Comparison of ENCODE assay signal across 8 cellular contexts in the genomic region with DNA sequence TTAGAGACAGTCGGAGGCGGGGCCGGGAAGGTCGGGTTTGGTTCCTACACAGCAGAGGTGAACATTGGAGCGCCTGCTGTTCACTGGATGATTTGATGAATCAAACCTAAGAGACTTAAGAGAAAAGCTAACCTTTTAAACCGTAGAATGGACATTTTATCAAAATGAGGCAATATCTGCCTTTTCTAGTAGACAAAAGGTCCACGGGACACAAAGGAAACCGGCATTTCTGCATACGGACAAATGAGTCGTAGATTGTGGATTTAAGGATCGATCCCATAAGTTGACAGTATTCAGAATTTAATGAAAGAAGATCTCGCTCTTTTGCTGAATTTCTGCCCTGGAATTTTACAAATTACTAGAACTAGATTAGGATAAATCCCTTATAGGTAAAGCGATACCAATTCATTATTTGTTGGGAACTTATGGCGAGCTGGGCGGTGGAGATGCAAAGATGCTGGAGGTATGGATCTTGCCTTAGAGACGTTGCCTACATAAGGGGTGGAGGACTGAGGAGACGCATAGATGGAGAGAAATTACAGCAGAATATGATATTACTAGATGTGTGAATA. TPM values are rescaled to one million over a fixed set of nuclear protein-coding genes. Genes with fewer than 3 reads are reported as not detected.
DNase-seq lines count a peak whose midpoint lies in the region; ATAC-seq and TF ChIP-seq lines count a peak whose summit lies in the region.

No MANE protein-coding gene starts in this region.

- H3K36me3 Mint-ChIP-seq in CD14-positive monocyte = peaks cover 28 to 31% of the 10 kb centered on the region in 2 donors
- H3K36me3 Mint-ChIP-seq in natural killer cell = no peaks in the 10 kb centered on the region

- H3K36me3 ChIP-seq in MG63 = peaks cover 42% of the 10 kb centered on the region

- no peaks in the 10 kb centered on the region for H3K9me3 ChIP-seq in MG63

- peak overlapping the region; percentile 88 to 92 for H3K27ac ChIP-seq in coronary artery

- ATAC-seq in natural killer cell (no peak), GM18870 (IDR thresholded peaks at IDR 0.05; ENCODE audit: unreplicated experiment) (no peak)

- TF ChIP-seq CTCF in CD14-positive monocyte (IDR thresholded peaks at IDR 0.05) = no peak
- no peak for TF ChIP-seq CTCF in coronary artery (IDR thresholded peaks at IDR 0.05)
- no peak for TF ChIP-seq CTCF in natural killer cell (IDR thresholded peaks at IDR 0.05)

- no peaks in the 10 kb centered on the region for H3K27me3 ChIP-seq in MG63

- peak overlapping the region; percentile 95 to 100 for H3K4me3 Mint-ChIP-seq in CD14-positive monocyte
- peak overlapping the region; percentile 99 for H3K4me3 Mint-ChIP-seq in natural killer cell

- H3K9me3 Mint-ChIP-seq in CD14-positive monocyte (peaks cover 0 to 3% (median 0%) of the 10 kb centered on the region in 7 donors), natural killer cell (no peaks in the 10 kb centered on the region)

- DNase-seq in CD14-positive monocyte (ENCODE audit: low spot score) (no peak), MG63 (no peak), coronary artery (ENCODE audit: low spot score) (no peak), natural killer cell (no peak), NCI-H345 treated with DMSO at 0.1 percent for 48 hours (lab: John Stamatoyannopoulos, UW; ENCODE audit: unreplicated experiment) (no peak), mesenteric fat pad (ENCODE audit: low spot score) (no peak)
- no peak for DNase-seq in activated CD8-positive, alpha-beta memory T cell treated with anti-CD3 and anti-CD28 coated beads, Interleukin-2, amount 50 U/mL, for 48 hours

- peaks cover 30% of the 10 kb centered on the region for H3K4me1 Mint-ChIP-seq in CD14-positive monocyte
- peaks cover 25 to 26% of the 10 kb centered on the region in 2 donors for H3K4me1 Mint-ChIP-seq in natural killer cell

- H3K27me3 Mint-ChIP-seq in CD14-positive monocyte (ENCODE audit: low read depth in 3 of 3) (peaks cover 0 to 3% (median 0%) of the 10 kb centered on the region in 3 donors), natural killer cell (ENCODE audit: low read depth in 2 of 2) (no peaks in the 10 kb centered on the region)

- peak overlapping the region; percentile 99 to 100 (median 100) for H3K27ac Mint-ChIP-seq in CD14-positive monocyte
- H3K27ac Mint-ChIP-seq in natural killer cell = peak overlapping the region; percentile 100

- intact Hi-C loops in CD14-positive monocyte (cut with micrococcal nuclease) = loop anchor here (2.0 to 10.0 kb wide), 4 partner anchors 52 to 184 kb away; a partner anchor contains a TSS
- intact Hi-C loops in natural killer cell (cut with micrococcal nuclease) = loop anchor here (2.0 to 10.0 kb wide), 3 partner anchors 26 to 540 kb away; a partner anchor contains a TSS

- H3K4me3 ChIP-seq in MG63 (peak overlapping the region; percentile 89), coronary artery (peak overlapping the region; percentile 88)

RNA-seq across cellular contexts. Expression of a gene that starts 0.4 kb away (rescaled TPM):
- polyA plus RNA-seq in CD14-positive monocyte = 10 to 100 TPM; 11.7 to 13.3 TPM
- 142 and 161 TPM in 2 replicates for total RNA-seq in MG63 (2014; rRNA removed; shearing (Covaris generic); ENCODE audit: low replicate concordance)
- total RNA-seq in natural killer cell (1 to 10 TPM; 3.6 to 5.2 (median 4.6) TPM), mesenteric fat pad (17.3 TPM)

RNA-seq across cellular contexts. Expression of a gene that starts 0.8 kb away (rescaled TPM):
- 1 to 10 TPM in 1 of 2 donors, not detected in 1; 1.9 TPM for polyA plus RNA-seq in CD14-positive monocyte
- not detected in 2 replicates for total RNA-seq in MG63 (2014; rRNA removed; shearing (Covaris generic); ENCODE audit: low replicate concordance)
- total RNA-seq in natural killer cell (under 1 TPM in 2 of 3 donors, not detected in 1; 0.58 to 0.91 TPM), mesenteric fat pad (1.1 TPM)

RNA-seq across cellular contexts. Expression of a gene that starts 27.7 kb away (rescaled TPM):
- polyA plus RNA-seq in CD14-positive monocyte = 100 to 1,000 TPM; 184 to 242 TPM
- total RNA-seq in MG63 (2014; rRNA removed; shearing (Covaris generic); ENCODE audit: low replicate concordance) = 273 and 374 TPM in 2 replicates
- total RNA-seq in natural killer cell = 10 to 100 TPM in 2 of 3 donors, 1 to 10 TPM in 1; 2.4 to 15.7 (median 14.3) TPM
- 84.8 TPM for total RNA-seq in mesenteric fat pad

RNA-seq across cellular contexts. Expression of a gene that starts 52.4 kb away (rescaled TPM):
- 100 to 1,000 TPM; 141 to 185 TPM for polyA plus RNA-seq in CD14-positive monocyte
- 404 and 423 TPM in 2 replicates for total RNA-seq in MG63 (2014; rRNA removed; shearing (Covaris generic); ENCODE audit: low replicate concordance)
- total RNA-seq in natural killer cell = 10 to 100 TPM; 21.0 to 38.4 (median 30.8) TPM
- total RNA-seq in mesenteric fat pad = 67.8 TPM
